Comparison of ENCODE assay signal across 8 cellular contexts in genomic region chr10:97037365-97038361, GRCh38.
DNase-seq lines count a peak whose midpoint lies in the region; ATAC-seq and TF ChIP-seq lines count a peak whose summit lies in the region.

No MANE protein-coding gene starts in this region.

- no peaks in the 10 kb centered on the region for H3K9me2 ChIP-seq in GM23338 (ENCODE audit: insufficient read depth)
- H3K9me2 ChIP-seq in SK-N-SH, result no peaks in the 10 kb centered on the region

- intact Hi-C loops in heart left ventricle (cut with DNase I), result loop anchor here in 2 of 10 donors (2.0 to 10.0 kb wide), 4 partner anchors 35 to 663 kb away; no protein-coding TSS in a partner anchor

- CTCF ChIA-PET in SK-N-SH (lab: Yijun Ruan, JAX), result interaction anchor here (0.6 to 12.0 kb wide), 52 partner anchors 8 to 663 kb away, joined by 3 to 184 read pairs (median 4); no protein-coding TSS in a partner anchor

- H3K79me2 ChIP-seq in GM23338 (replicated peaks; ENCODE audit: insufficient read depth), result no peaks in the 10 kb centered on the region
- no peaks in the 10 kb centered on the region for H3K79me2 ChIP-seq in SK-N-SH (ENCODE audit: insufficient read depth)

- peak overlapping the region; percentile 39 for H3K4me3 Mint-ChIP-seq in GM23338
- peak overlapping the region; percentile 79 for H3K4me3 Mint-ChIP-seq in activated naive CD8-positive, alpha-beta T cell
- no peak overlapping the region for H3K4me3 Mint-ChIP-seq in progenitor cell of endocrine pancreas (ENCODE audit: low read depth)

- H3K27me3 ChIP-seq in GM23338 (ENCODE audit: insufficient read depth), result no peaks in the 10 kb centered on the region
- no peaks in the 10 kb centered on the region for H3K27me3 ChIP-seq in SK-N-SH (ENCODE audit: insufficient read depth)
- H3K27me3 ChIP-seq in heart left ventricle, result no peaks in the 10 kb centered on the region
- no peaks in the 10 kb centered on the region for H3K27me3 ChIP-seq in upper lobe of left lung

- H3K4me1 ChIP-seq in GM23338 (ENCODE audit: insufficient read depth), result peaks cover 11% of the 10 kb centered on the region
- H3K4me1 ChIP-seq in SK-N-SH (ENCODE audit: control insufficient read depth in 1 of 2, insufficient read depth in 2 of 2, low read depth in 1 of 2, low read length in 1 of 2), result peaks cover 0 to 4% of the 10 kb centered on the region in 2 experiments; a peak in 1 of 4 replicates
- H3K4me1 ChIP-seq in heart left ventricle, result peaks cover 0 to 12% (median 10%) of the 10 kb centered on the region in 12 donors
- H3K4me1 ChIP-seq in upper lobe of left lung, result peaks cover 6 to 16% (median 11%) of the 10 kb centered on the region in 4 donors

- H3K27me3 Mint-ChIP-seq in GM23338 (ENCODE audit: insufficient read depth, low read depth, poor library complexity), result peaks cover 19% of the 10 kb centered on the region
- peaks cover 4% of the 10 kb centered on the region for H3K27me3 Mint-ChIP-seq in activated naive CD8-positive, alpha-beta T cell
- peaks cover 7% of the 10 kb centered on the region for H3K27me3 Mint-ChIP-seq in progenitor cell of endocrine pancreas

- no peak for TF ChIP-seq EP300 in SK-N-SH (IDR thresholded peaks at IDR 0.05; ENCODE audit: borderline replicate concordance in 1 of 2, low read depth in 1 of 2, low read length in 1 of 2)
- no peak for TF ChIP-seq EP300 in upper lobe of left lung (IDR thresholded peaks at IDR 0.05)

- H4K20me1 ChIP-seq in GM23338 (replicated peaks; ENCODE audit: insufficient read depth) (no peaks in the 10 kb centered on the region), SK-N-SH (ENCODE audit: insufficient read depth) (no peaks in the 10 kb centered on the region)

- TF ChIP-seq CTCF in GM23338 (conservative IDR thresholded peaks at IDR 0.05; ENCODE audit: low read depth in 2 of 2) (peak; percentile 87 to 95), SK-N-SH (IDR thresholded peaks at IDR 0.05) (peak; percentile 81), heart left ventricle (IDR thresholded peaks at IDR 0.05) (peak; percentile 72 to 92 (median 86)), progenitor cell of endocrine pancreas (IDR thresholded peaks at IDR 0.05; ENCODE audit: unreplicated experiment) (peak; percentile 89), upper lobe of left lung (IDR thresholded peaks at IDR 0.05) (peak; percentile 84 to 90 (median 86))

- ATAC-seq in GM23338 (peak; percentile 93), heart left ventricle (peak; percentile 89 to 95 (median 90)), upper lobe of left lung (ENCODE audit: low FRiP score in 2 of 2) (peak; percentile 83 to 93)

- H3K4me2 ChIP-seq in GM23338, result peak overlapping the region; percentile 75
- H3K4me2 ChIP-seq in SK-N-SH, result no peak overlapping the region

- peak; percentile 87 for TF ChIP-seq RAD21 in SK-N-SH (IDR thresholded peaks at IDR 0.05; ENCODE audit: low read length)

- H3F3A ChIP-seq in GM23338 (replicated peaks; ENCODE audit: low read depth) (no peaks in the 10 kb centered on the region), SK-N-SH (replicated peaks; ENCODE audit: insufficient read depth) (no peaks in the 10 kb centered on the region)

- POLR2A ChIA-PET in SK-N-SH (lab: Yijun Ruan, JAX), result interaction anchor here (1.2 to 1.3 kb wide), 2 partner anchors 30 to 35 kb away, joined by 3 to 4 read pairs; no protein-coding TSS in a partner anchor

- H3K36me3 Mint-ChIP-seq in GM23338 (ENCODE audit: low read depth), result no peaks in the 10 kb centered on the region; the same call in 2 of the 3 replicates
- H3K36me3 Mint-ChIP-seq in activated naive CD8-positive, alpha-beta T cell, result no peaks in the 10 kb centered on the region
- peaks cover 1% of the 10 kb centered on the region for H3K36me3 Mint-ChIP-seq in progenitor cell of endocrine pancreas (ENCODE audit: insufficient read depth)

- no peaks in the 10 kb centered on the region for H3K9me3 Mint-ChIP-seq in GM23338
- H3K9me3 Mint-ChIP-seq in activated naive CD8-positive, alpha-beta T cell (ENCODE audit: low read depth), result no peaks in the 10 kb centered on the region
- H3K9me3 Mint-ChIP-seq in progenitor cell of endocrine pancreas (ENCODE audit: low read depth), result no peaks in the 10 kb centered on the region

- H3K9me3 ChIP-seq in SK-N-SH, result no peaks in the 10 kb centered on the region
- no peaks in the 10 kb centered on the region for H3K9me3 ChIP-seq in heart left ventricle
- no peaks in the 10 kb centered on the region for H3K9me3 ChIP-seq in upper lobe of left lung

- peak; percentile 69 for DNase-seq in DMS 273 treated with DMSO at 0.1 percent for 48 hours (lab: John Stamatoyannopoulos, UW)
- DNase-seq in GM23338 (ENCODE audit: low spot score), result peak; percentile 96
- DNase-seq in NAMALWA (ENCODE audit: low spot score), result peak; percentile 83
- peak; percentile 89 for DNase-seq in SK-N-SH
- peak; percentile 69 to 81 (median 78) for DNase-seq in heart left ventricle
- DNase-seq in progenitor cell of endocrine pancreas (ENCODE audit: low spot score, unreplicated experiment), result peak; percentile 72
- peak; percentile 37 to 78 for DNase-seq in upper lobe of left lung

- H3K9ac ChIP-seq in SK-N-SH, result no peak overlapping the region

- TF ChIP-seq POLR2A in heart left ventricle (IDR thresholded peaks at IDR 0.05) (no peak), upper lobe of left lung (IDR thresholded peaks at IDR 0.05) (no peak)

- H3K27ac Mint-ChIP-seq in GM23338 (no peak overlapping the region), progenitor cell of endocrine pancreas (peak overlapping the region; percentile 27)
- H3K27ac Mint-ChIP-seq in activated naive CD8-positive, alpha-beta T cell, result no peak overlapping the region

- H2AFZ ChIP-seq in GM23338, result peak overlapping the region; percentile 97; the same call in 1 of the 2 replicates
- H2AFZ ChIP-seq in SK-N-SH (ENCODE audit: low read depth), result peak overlapping the region; percentile 57; the same call in 1 of the 2 replicates

- H3K4me1 Mint-ChIP-seq in GM23338 (peaks cover 31% of the 10 kb centered on the region), progenitor cell of endocrine pancreas (ENCODE audit: low read depth) (no peaks in the 10 kb centered on the region)
- H3K4me1 Mint-ChIP-seq in activated naive CD8-positive, alpha-beta T cell (ENCODE audit: low read depth), result peaks cover 9% of the 10 kb centered on the region

- H3K4me3 ChIP-seq in GM23338 (peak overlapping the region; percentile 36; the same call in 1 of the 2 replicates), SK-N-SH (ENCODE audit: low read depth in 2 of 2, low read length in 1 of 2) (peak overlapping the region in 1 of 2 experiments; percentile 20; a peak in 1 of 4 replicates), heart left ventricle (peak overlapping the region in 11 of 12 donors; percentile 29 to 61 (median 46)), upper lobe of left lung (peak overlapping the region; percentile 21 to 49 (median 39))

- H3K27ac ChIP-seq in GM23338 (ENCODE audit: low read depth), result no peak overlapping the region
- no peak overlapping the region for H3K27ac ChIP-seq in SK-N-SH (ENCODE audit: low read depth in 2 of 2, low read length in 1 of 2)
- peak overlapping the region in 3 of 12 donors; percentile 5 to 30 (median 6) for H3K27ac ChIP-seq in heart left ventricle
- H3K27ac ChIP-seq in upper lobe of left lung, result no peak overlapping the region

- WGBS in SK-N-SH (ENCODE audit: low lambda C conversion rate), result 52% methylated on average over 19 of the region's 30 CpGs
- WGBS in heart left ventricle, 4 donors, result 19 to 21% (median 20%) methylated on average over 28 to 30 of the region's 30 CpGs
- WGBS in upper lobe of left lung, 2 donors, result 17 to 27% methylated on average over 20 to 30 of the region's 30 CpGs

- no peaks in the 10 kb centered on the region for H3K36me3 ChIP-seq in GM23338 (ENCODE audit: insufficient read depth)
- H3K36me3 ChIP-seq in SK-N-SH (replicated peaks in 1 of 2; ENCODE audit: control insufficient read depth in 1 of 2, insufficient read depth in 2 of 2, low read length in 1 of 2), result no peaks in the 10 kb centered on the region
- H3K36me3 ChIP-seq in heart left ventricle, result no peaks in the 10 kb centered on the region
- H3K36me3 ChIP-seq in upper lobe of left lung, result no peaks in the 10 kb centered on the region

TF ChIP-seq in GM23338, 12 proteins besides CTCF, POLR2A, EP300 and RAD21 (continues in another document):
- TF ChIP-seq NANOG (IDR thresholded peaks at IDR 0.05; ENCODE audit: borderline replicate concordance) (no peak), JUNB (IDR thresholded peaks at IDR 0.05; ENCODE audit: unreplicated experiment) (no peak), EZH2 (IDR thresholded peaks at IDR 0.05; ENCODE audit: low read depth, unreplicated experiment) (no peak), STAT1 (IDR thresholded peaks at IDR 0.05; ENCODE audit: unreplicated experiment) (no peak), EZH2phosphoT487 (IDR thresholded peaks at IDR 0.05; ENCODE audit: unreplicated experiment) (no peak)

TF ChIP-seq in SK-N-SH, 30 proteins besides CTCF, POLR2A, EP300 and RAD21 (continues in another document):
- TF ChIP-seq RCOR1 (IDR thresholded peaks at IDR 0.05; ENCODE audit: low read length) (no peak), YY1 (IDR thresholded peaks at IDR 0.05; ENCODE audit: low read depth) (no peak), REST (IDR thresholded peaks at IDR 0.05; ENCODE audit: low read depth, low read length) (no peak), MAX (IDR thresholded peaks at IDR 0.05; ENCODE audit: low read depth) (no peak)
